In the genomic region with DNA sequence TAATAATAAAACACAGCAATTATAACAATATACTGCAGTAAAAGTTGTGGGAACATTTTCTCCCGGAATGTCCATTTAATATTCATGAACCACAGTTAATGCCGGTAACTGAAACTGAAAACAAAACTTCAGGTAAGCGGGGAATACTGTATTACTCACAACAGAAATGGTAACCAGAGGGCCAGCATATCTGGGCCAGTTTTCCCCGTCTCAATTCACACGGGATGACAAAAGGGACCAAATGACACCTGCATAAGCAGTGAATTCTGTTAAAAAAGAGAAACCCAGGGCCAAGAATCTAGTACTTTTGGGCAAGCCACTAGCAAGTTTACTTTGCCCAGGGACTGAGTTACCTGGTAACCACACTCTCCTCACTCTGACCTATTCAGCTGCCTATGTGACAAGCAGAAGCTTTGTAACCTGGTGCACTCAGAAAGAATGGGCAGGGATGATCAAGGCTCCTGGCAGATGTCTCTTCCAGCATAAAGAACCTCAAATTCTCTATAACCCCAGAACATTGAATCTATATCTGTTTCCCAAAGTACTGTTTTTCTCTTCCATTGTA, we compare ENCODE assay signal across 31 cellular contexts.
DNase-seq lines count a peak whose midpoint lies in the region; ATAC-seq and TF ChIP-seq lines count a peak whose summit lies in the region.
"Had no signal": no experiment of that assay in that cellular context is flagged by ENCODE, and none has a peak within 500 bp of the region (broad histone marks: within the 10 kb centered on the region; RNA-seq: fewer than 3 reads in every experiment).

No MANE protein-coding gene starts in this region.

- no peaks in the 10 kb centered on the region for H3K79me2 ChIP-seq in MM.1S (ENCODE audit: low read length)

- H2AFZ ChIP-seq in MM.1S (ENCODE audit: low read length): no peak overlapping the region

- H3K4me3 ChIP-seq in MM.1S (ENCODE audit: low read length) (no peak overlapping the region), upper lobe of right lung (no peak overlapping the region), Caco-2 (ENCODE audit: low read depth, low read length) (no peak overlapping the region)
- H3K4me3 ChIP-seq: A549, esophagus muscularis mucosa had no signal

- H3K9me3 ChIP-seq in MM.1S (replicated peaks; ENCODE audit: insufficient read depth, low read length) (no peaks in the 10 kb centered on the region), upper lobe of right lung (no peaks in the 10 kb centered on the region), Caco-2 (no peaks in the 10 kb centered on the region)
- H3K9me3 ChIP-seq: A549, esophagus muscularis mucosa had no signal

- H3K27ac ChIP-seq in MM.1S (ENCODE audit: low read length) (no peak overlapping the region; the same call in 1 of the 2 replicates), upper lobe of right lung (no peak overlapping the region)
- H3K27ac ChIP-seq: A549, esophagus muscularis mucosa had no signal

- no peak overlapping the region for H3K9ac ChIP-seq in MM.1S (ENCODE audit: low read length)

- no peaks in the 10 kb centered on the region for H3K9me3 Mint-ChIP-seq in Caco-2 (ENCODE audit: unreplicated experiment)
- H3K9me3 Mint-ChIP-seq: activated CD4-positive, alpha-beta memory T cell treated with anti-CD3 and anti-CD28 coated beads for 36 hours; activated naive CD4-positive, alpha-beta T cell treated with anti-CD3 and anti-CD28 coated beads for 36 hours; activated T-helper 1 cell treated with anti-CD3 and anti-CD28 coated beads, Interleukin-12 subunit alpha, Interleukin-12 subunit beta, Interleukin-2, Interleukin-4 antibody, amounts not matched to agents 30 ng/mL and 10 ng/mL and 1 ng/mL, durations not matched to agents 14 hours and 24 hours and 36 hours; nephron progenitor cell; type B pancreatic cell had no signal

- BruUV-seq in Caco-2 (replicated peaks; lab: Mats Ljungman, UMichigan): no TSS peak

- H3K27ac Mint-ChIP-seq in Caco-2 (ENCODE audit: unreplicated experiment): no peak overlapping the region
- H3K27ac Mint-ChIP-seq: activated CD4-positive, alpha-beta memory T cell treated with anti-CD3 and anti-CD28 coated beads for 36 hours; activated naive CD4-positive, alpha-beta T cell treated with anti-CD3 and anti-CD28 coated beads for 36 hours; activated T-helper 1 cell treated with anti-CD3 and anti-CD28 coated beads, Interleukin-12 subunit alpha, Interleukin-12 subunit beta, Interleukin-2, Interleukin-4 antibody, amounts not matched to agents 30 ng/mL and 10 ng/mL and 1 ng/mL, durations not matched to agents 14 hours and 24 hours and 36 hours; CD4-positive, CD25-positive, alpha-beta regulatory T cell; nephron progenitor cell; stimulated activated memory B cell treated with anti-CD40 and anti-IgM and Interleukin-4, amounts not matched to agents 10 μg/mL and 1 μg/mL and 100 μg/mL, for 72 hours; T-helper 17 cell; type B pancreatic cell had no signal

- no peaks in the 10 kb centered on the region for H3F3A ChIP-seq in MM.1S (ENCODE audit: insufficient read depth, low read length)

- no peaks in the 10 kb centered on the region for H3K9me2 ChIP-seq in MM.1S (replicated peaks; ENCODE audit: insufficient read depth, low read length)

- peak; percentile 22 for DNase-seq in MM.1S
- DNase-seq in kidney tubule cell (ENCODE audit: low spot score): peak; percentile 43
- DNase-seq in upper lobe of right lung: no peak
- no peak for DNase-seq in EL
- no peak for DNase-seq in Caco-2
- no peak for DNase-seq in stimulated activated naive CD4-positive, alpha-beta T cell (lab: John Stamatoyannopoulos, UW)
- DNase-seq: activated CD4-positive, alpha-beta memory T cell treated with anti-CD3 and anti-CD28 coated beads for 36 hours; activated CD8-positive, alpha-beta memory T cell treated with anti-CD3 and anti-CD28 coated beads, Interleukin-2, amount 50 U/mL, for 48 hours; activated naive CD4-positive, alpha-beta T cell treated with anti-CD3 and anti-CD28 coated beads for 36 hours; caudate nucleus; CD4-positive, CD25-positive, alpha-beta regulatory T cell; DMS79 treated with DMSO at 0.1 percent for 48 hours; Karpas-422; MV-4-11; NCI-H1436 treated with DMSO at 0.1 percent for 48 hours; NCI-H345; NCI-H69; nephron progenitor cell; Right ventricle myocardium superior; substantia nigra; T-helper 17 cell had no signal

- POLR2A ChIA-PET in Caco-2 (lab: Charles Lee): no interaction called here

- intact Hi-C loops in upper lobe of right lung (cut with DNase I) (no loop called here), Caco-2 (cut with micrococcal nuclease; ENCODE audit: unreplicated experiment) (no loop called here)

- H3K4me1 ChIP-seq in MM.1S (ENCODE audit: low read length) (no peaks in the 10 kb centered on the region), upper lobe of right lung (no peaks in the 10 kb centered on the region), Caco-2 (no peaks in the 10 kb centered on the region)
- H3K4me1 ChIP-seq: A549, esophagus muscularis mucosa had no signal

- H3K36me3 ChIP-seq in MM.1S (replicated peaks; ENCODE audit: insufficient read depth, low read length) (no peaks in the 10 kb centered on the region), upper lobe of right lung (no peaks in the 10 kb centered on the region), Caco-2 (ENCODE audit: control insufficient read depth, insufficient read depth, low read length) (no peaks in the 10 kb centered on the region)
- H3K36me3 ChIP-seq: esophagus muscularis mucosa had no signal

- no peak overlapping the region for H3K4me3 Mint-ChIP-seq in Caco-2 (ENCODE audit: unreplicated experiment)
- H3K4me3 Mint-ChIP-seq: activated CD4-positive, alpha-beta memory T cell treated with anti-CD3 and anti-CD28 coated beads for 36 hours; activated naive CD4-positive, alpha-beta T cell treated with anti-CD3 and anti-CD28 coated beads for 36 hours; activated T-helper 1 cell treated with anti-CD3 and anti-CD28 coated beads, Interleukin-12 subunit alpha, Interleukin-12 subunit beta, Interleukin-2, Interleukin-4 antibody, amounts not matched to agents 30 ng/mL and 10 ng/mL and 1 ng/mL, durations not matched to agents 14 hours and 24 hours and 36 hours; CD4-positive, CD25-positive, alpha-beta regulatory T cell; nephron progenitor cell; stimulated activated memory B cell treated with anti-CD40 and anti-IgM and Interleukin-4, amounts not matched to agents 10 μg/mL and 1 μg/mL and 100 μg/mL, for 72 hours; T-helper 17 cell; type B pancreatic cell had no signal

- H4K20me1 ChIP-seq in MM.1S (ENCODE audit: insufficient read depth, low read length): no peaks in the 10 kb centered on the region

- no peaks in the 10 kb centered on the region for H3K36me3 Mint-ChIP-seq in Caco-2 (ENCODE audit: insufficient read depth, unreplicated experiment)
- H3K36me3 Mint-ChIP-seq: activated CD4-positive, alpha-beta memory T cell treated with anti-CD3 and anti-CD28 coated beads for 36 hours; CD4-positive, CD25-positive, alpha-beta regulatory T cell; stimulated activated memory B cell treated with anti-CD40 and anti-IgM and Interleukin-4, amounts not matched to agents 10 μg/mL and 1 μg/mL and 100 μg/mL, for 72 hours; type B pancreatic cell had no signal

- CTCF ChIA-PET in Caco-2 (lab: Charles Lee): no interaction called here

- no peaks in the 10 kb centered on the region for H3K4me1 Mint-ChIP-seq in Caco-2 (ENCODE audit: low read depth, unreplicated experiment)
- H3K4me1 Mint-ChIP-seq: CD4-positive, CD25-positive, alpha-beta regulatory T cell; nephron progenitor cell; stimulated activated memory B cell treated with anti-CD40 and anti-IgM and Interleukin-4, amounts not matched to agents 10 μg/mL and 1 μg/mL and 100 μg/mL, for 72 hours; T-helper 17 cell had no signal

- ATAC-seq in GM18858 (IDR thresholded peaks at IDR 0.05; ENCODE audit: unreplicated experiment) (peak; percentile 55), HG02610 (IDR thresholded peaks at IDR 0.05; ENCODE audit: unreplicated experiment) (peak; percentile 91), upper lobe of right lung (no peak)
- ATAC-seq: A549; activated CD4-positive, CD25-positive, alpha-beta regulatory T cell treated with anti-CD3 and anti-CD28 coated beads, Interleukin-2, amount 50 U/mL, for 24 hours; Panc1; SK-N-SH treated with all-trans-retinoic acid at 6 μM for 48 hours; stimulated activated memory B cell treated with anti-CD40 and anti-IgM and Interleukin-4, amounts not matched to agents 10 μg/mL and 1 μg/mL and 100 μg/mL, for 72 hours; T-helper 17 cell had no signal

- no peaks in the 10 kb centered on the region for H3K27me3 Mint-ChIP-seq in Caco-2 (ENCODE audit: insufficient read depth, unreplicated experiment)
- H3K27me3 Mint-ChIP-seq: activated CD4-positive, alpha-beta memory T cell treated with anti-CD3 and anti-CD28 coated beads for 36 hours; CD4-positive, CD25-positive, alpha-beta regulatory T cell; stimulated activated memory B cell treated with anti-CD40 and anti-IgM and Interleukin-4, amounts not matched to agents 10 μg/mL and 1 μg/mL and 100 μg/mL, for 72 hours; T-helper 17 cell; type B pancreatic cell had no signal

- H3K27me3 ChIP-seq in MM.1S (replicated peaks; ENCODE audit: insufficient read depth, low read length): no peaks in the 10 kb centered on the region
- H3K27me3 ChIP-seq in upper lobe of right lung: no peaks in the 10 kb centered on the region
- no peaks in the 10 kb centered on the region for H3K27me3 ChIP-seq in Caco-2 (replicated peaks; ENCODE audit: control insufficient read depth, insufficient read depth, low read length)
- H3K27me3 ChIP-seq: esophagus muscularis mucosa had no signal

- TF ChIP-seq CTCF in MM.1S (IDR thresholded peaks at IDR 0.05; ENCODE audit: low read length) (no peak), upper lobe of right lung (IDR thresholded peaks at IDR 0.05) (no peak), Caco-2 (IDR thresholded peaks at IDR 0.05; ENCODE audit: insufficient read depth in 1 of 2, low read depth in 1 of 2, low read length in 1 of 2, severe bottlenecking in 1 of 2, unreplicated experiment in 1 of 2) (no peak)

- H3K4me2 ChIP-seq in MM.1S (ENCODE audit: low read depth, low read length): peak overlapping the region; percentile 29; the same call in 1 of the 2 replicates
- H3K4me2 ChIP-seq: A549 had no signal

Comparison
In these comparisons a context has a peak if more than half of its experiments do, and no peak if none do; other contexts are left out.
1. DNase-seq: peak in MM.1S (single experiment) and kidney tubule cell (single experiment); none in upper lobe of right lung (single experiment), EL (single experiment), Caco-2 (0 of 2) and stimulated activated naive CD4-positive, alpha-beta T cell (0 of 6).